1 cellular context compared by ENCODE assay signal in the genomic region with DNA sequence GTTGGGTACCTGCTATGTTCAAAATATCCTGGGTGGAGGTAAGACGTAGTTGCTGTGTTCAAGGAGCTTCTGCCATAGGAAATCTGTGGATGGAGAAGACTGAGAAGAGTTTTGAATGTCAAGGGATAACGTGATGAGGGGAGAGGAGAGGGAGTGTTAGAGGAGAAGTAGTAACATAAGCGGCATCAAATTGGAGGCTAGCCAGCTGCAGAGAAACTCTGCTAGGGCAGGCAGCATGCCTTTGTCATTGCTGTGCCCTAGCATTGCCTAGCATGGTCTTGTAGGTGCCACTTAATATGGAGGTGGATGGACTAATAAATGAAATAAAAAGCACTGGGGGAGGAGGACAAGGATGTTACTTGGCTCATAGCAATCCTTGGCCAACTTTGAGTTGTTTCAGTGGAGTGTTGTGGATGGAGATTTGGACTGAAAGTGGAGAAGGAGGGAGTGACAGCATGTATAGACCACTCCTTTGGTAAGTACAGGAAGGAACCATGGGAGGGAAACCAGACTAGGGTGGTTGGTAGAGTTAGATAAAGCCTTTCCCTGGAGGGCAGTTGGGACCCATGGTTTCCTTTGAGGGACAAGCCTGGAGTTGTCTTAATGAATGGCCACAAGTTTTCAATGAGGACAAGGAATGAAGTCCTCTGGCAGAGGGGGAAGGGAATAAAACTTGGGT.
TF ChIP-seq lines count a peak whose summit lies in the region.

No MANE protein-coding gene starts in this region.

TF ChIP-seq in K562, 482 proteins besides CTCF, POLR2A, EP300 and RAD21 (continues in another document):
- no peak for TF ChIP-seq KDM5B (IDR thresholded peaks at IDR 0.05; ENCODE audit: insufficient replicate concordance, low read depth, low read length)
- TF ChIP-seq YY1 (IDR thresholded peaks at IDR 0.05; ENCODE audit: borderline replicate concordance in 1 of 3, control insufficient read depth in 1 of 3, extremely low read depth in 1 of 3, insufficient read depth in 3 of 3, insufficient read length in 1 of 3, insufficient replicate concordance in 2 of 3, low read depth in 1 of 3, low read length in 2 of 3), result peak in 1 of 3 experiments; percentile 7
- TF ChIP-seq, protein P1, sequence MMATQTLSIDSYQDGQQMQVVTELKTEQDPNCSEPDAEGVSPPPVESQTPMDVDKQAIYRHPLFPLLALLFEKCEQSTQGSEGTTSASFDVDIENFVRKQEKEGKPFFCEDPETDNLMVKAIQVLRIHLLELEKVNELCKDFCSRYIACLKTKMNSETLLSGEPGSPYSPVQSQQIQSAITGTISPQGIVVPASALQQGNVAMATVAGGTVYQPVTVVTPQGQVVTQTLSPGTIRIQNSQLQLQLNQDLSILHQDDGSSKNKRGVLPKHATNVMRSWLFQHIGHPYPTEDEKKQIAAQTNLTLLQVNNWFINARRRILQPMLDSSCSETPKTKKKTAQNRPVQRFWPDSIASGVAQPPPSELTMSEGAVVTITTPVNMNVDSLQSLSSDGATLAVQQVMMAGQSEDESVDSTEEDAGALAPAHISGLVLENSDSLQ (IDR thresholded peaks at IDR 0.05), result peak; percentile 36
- peak; percentile 57 for TF ChIP-seq NFIC (IDR thresholded peaks at IDR 0.05)
- TF ChIP-seq, protein P2, sequence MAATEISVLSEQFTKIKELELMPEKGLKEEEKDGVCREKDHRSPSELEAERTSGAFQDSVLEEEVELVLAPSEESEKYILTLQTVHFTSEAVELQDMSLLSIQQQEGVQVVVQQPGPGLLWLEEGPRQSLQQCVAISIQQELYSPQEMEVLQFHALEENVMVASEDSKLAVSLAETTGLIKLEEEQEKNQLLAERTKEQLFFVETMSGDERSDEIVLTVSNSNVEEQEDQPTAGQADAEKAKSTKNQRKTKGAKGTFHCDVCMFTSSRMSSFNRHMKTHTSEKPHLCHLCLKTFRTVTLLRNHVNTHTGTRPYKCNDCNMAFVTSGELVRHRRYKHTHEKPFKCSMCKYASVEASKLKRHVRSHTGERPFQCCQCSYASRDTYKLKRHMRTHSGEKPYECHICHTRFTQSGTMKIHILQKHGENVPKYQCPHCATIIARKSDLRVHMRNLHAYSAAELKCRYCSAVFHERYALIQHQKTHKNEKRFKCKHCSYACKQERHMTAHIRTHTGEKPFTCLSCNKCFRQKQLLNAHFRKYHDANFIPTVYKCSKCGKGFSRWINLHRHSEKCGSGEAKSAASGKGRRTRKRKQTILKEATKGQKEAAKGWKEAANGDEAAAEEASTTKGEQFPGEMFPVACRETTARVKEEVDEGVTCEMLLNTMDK (IDR thresholded peaks at IDR 0.05; ENCODE audit: borderline replicate concordance, insufficient read depth, low read depth, low read length, poor library complexity, severe bottlenecking), result no peak
- no peak for TF ChIP-seq PHTF2 (CRISPR knock-in tag; IDR thresholded peaks at IDR 0.05)
- TF ChIP-seq, protein P3, sequence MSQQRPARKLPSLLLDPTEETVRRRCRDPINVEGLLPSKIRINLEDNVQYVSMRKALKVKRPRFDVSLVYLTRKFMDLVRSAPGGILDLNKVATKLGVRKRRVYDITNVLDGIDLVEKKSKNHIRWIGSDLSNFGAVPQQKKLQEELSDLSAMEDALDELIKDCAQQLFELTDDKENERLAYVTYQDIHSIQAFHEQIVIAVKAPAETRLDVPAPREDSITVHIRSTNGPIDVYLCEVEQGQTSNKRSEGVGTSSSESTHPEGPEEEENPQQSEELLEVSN (IDR thresholded peaks at IDR 0.05; ENCODE audit: borderline replicate concordance in 1 of 2, extremely low read depth in 1 of 2, insufficient read depth in 1 of 2, insufficient read length in 1 of 2, low read depth in 1 of 2, low read length in 1 of 2, poor library complexity in 1 of 2, severe bottlenecking in 1 of 2), result peak in 1 of 2 experiments; percentile 26
- no peak for TF ChIP-seq PHF20 (IDR thresholded peaks at IDR 0.05; ENCODE audit: partially characterized antibody)
- TF ChIP-seq EHMT2 (IDR thresholded peaks at IDR 0.05), result peak; percentile 62
- peak; percentile 30 for TF ChIP-seq CHD1 (IDR thresholded peaks at IDR 0.05; ENCODE audit: low read length)
- no peak for TF ChIP-seq HCFC1 (IDR thresholded peaks at IDR 0.05; ENCODE audit: low read depth, low read length)
- TF ChIP-seq, protein P4, sequence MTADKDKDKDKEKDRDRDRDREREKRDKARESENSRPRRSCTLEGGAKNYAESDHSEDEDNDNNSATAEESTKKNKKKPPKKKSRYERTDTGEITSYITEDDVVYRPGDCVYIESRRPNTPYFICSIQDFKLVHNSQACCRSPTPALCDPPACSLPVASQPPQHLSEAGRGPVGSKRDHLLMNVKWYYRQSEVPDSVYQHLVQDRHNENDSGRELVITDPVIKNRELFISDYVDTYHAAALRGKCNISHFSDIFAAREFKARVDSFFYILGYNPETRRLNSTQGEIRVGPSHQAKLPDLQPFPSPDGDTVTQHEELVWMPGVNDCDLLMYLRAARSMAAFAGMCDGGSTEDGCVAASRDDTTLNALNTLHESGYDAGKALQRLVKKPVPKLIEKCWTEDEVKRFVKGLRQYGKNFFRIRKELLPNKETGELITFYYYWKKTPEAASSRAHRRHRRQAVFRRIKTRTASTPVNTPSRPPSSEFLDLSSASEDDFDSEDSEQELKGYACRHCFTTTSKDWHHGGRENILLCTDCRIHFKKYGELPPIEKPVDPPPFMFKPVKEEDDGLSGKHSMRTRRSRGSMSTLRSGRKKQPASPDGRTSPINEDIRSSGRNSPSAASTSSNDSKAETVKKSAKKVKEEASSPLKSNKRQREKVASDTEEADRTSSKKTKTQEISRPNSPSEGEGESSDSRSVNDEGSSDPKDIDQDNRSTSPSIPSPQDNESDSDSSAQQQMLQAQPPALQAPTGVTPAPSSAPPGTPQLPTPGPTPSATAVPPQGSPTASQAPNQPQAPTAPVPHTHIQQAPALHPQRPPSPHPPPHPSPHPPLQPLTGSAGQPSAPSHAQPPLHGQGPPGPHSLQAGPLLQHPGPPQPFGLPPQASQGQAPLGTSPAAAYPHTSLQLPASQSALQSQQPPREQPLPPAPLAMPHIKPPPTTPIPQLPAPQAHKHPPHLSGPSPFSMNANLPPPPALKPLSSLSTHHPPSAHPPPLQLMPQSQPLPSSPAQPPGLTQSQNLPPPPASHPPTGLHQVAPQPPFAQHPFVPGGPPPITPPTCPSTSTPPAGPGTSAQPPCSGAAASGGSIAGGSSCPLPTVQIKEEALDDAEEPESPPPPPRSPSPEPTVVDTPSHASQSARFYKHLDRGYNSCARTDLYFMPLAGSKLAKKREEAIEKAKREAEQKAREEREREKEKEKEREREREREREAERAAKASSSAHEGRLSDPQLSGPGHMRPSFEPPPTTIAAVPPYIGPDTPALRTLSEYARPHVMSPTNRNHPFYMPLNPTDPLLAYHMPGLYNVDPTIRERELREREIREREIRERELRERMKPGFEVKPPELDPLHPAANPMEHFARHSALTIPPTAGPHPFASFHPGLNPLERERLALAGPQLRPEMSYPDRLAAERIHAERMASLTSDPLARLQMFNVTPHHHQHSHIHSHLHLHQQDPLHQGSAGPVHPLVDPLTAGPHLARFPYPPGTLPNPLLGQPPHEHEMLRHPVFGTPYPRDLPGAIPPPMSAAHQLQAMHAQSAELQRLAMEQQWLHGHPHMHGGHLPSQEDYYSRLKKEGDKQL (CRISPR knock-in tag; IDR thresholded peaks at IDR 0.05; ENCODE audit: borderline replicate concordance), result no peak
- 0 out of 2 replicates have a peak, but pooled peaks have one; percentile 1 for TF ChIP-seq SMARCA5 (IDR thresholded peaks at IDR 0.05)
- no peak for TF ChIP-seq SRF (CRISPR knock-in tag; IDR thresholded peaks at IDR 0.05)
- TF ChIP-seq LARP7 (IDR thresholded peaks at IDR 0.05), result no peak
- no peak for TF ChIP-seq STAT5A (IDR thresholded peaks at IDR 0.05; ENCODE audit: borderline replicate concordance, low read length)
- no peak for TF ChIP-seq GABPB1 (CRISPR knock-in tag; IDR thresholded peaks at IDR 0.05)
- TF ChIP-seq ZKSCAN1 (IDR thresholded peaks at IDR 0.05; ENCODE audit: low read depth, low read length), result no peak
- TF ChIP-seq, protein P5, sequence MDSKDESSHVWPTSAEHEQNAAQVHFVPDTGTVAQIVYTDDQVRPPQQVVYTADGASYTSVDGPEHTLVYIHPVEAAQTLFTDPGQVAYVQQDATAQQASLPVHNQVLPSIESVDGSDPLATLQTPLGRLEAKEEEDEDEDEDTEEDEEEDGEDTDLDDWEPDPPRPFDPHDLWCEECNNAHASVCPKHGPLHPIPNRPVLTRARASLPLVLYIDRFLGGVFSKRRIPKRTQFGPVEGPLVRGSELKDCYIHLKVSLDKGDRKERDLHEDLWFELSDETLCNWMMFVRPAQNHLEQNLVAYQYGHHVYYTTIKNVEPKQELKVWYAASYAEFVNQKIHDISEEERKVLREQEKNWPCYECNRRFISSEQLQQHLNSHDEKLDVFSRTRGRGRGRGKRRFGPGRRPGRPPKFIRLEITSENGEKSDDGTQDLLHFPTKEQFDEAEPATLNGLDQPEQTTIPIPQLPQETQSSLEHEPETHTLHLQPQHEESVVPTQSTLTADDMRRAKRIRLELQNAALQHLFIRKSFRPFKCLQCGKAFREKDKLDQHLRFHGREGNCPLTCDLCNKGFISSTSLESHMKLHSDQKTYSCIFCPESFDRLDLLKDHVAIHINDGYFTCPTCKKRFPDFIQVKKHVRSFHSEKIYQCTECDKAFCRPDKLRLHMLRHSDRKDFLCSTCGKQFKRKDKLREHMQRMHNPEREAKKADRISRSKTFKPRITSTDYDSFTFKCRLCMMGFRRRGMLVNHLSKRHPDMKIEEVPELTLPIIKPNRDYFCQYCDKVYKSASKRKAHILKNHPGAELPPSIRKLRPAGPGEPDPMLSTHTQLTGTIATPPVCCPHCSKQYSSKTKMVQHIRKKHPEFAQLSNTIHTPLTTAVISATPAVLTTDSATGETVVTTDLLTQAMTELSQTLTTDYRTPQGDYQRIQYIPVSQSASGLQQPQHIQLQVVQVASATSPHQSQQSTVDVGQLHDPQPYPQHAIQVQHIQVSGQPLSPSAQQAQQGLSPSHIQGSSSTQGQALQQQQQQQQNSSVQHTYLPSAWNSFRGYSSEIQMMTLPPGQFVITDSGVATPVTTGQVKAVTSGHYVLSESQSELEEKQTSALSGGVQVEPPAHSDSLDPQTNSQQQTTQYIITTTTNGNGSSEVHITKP (IDR thresholded peaks at IDR 0.05; ENCODE audit: partially characterized antibody), result peak; percentile 33
- TF ChIP-seq, protein P6, sequence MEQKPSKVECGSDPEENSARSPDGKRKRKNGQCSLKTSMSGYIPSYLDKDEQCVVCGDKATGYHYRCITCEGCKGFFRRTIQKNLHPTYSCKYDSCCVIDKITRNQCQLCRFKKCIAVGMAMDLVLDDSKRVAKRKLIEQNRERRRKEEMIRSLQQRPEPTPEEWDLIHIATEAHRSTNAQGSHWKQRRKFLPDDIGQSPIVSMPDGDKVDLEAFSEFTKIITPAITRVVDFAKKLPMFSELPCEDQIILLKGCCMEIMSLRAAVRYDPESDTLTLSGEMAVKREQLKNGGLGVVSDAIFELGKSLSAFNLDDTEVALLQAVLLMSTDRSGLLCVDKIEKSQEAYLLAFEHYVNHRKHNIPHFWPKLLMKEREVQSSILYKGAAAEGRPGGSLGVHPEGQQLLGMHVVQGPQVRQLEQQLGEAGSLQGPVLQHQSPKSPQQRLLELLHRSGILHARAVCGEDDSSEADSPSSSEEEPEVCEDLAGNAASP (IDR thresholded peaks at IDR 0.05), result no peak
- TF ChIP-seq, protein P7, sequence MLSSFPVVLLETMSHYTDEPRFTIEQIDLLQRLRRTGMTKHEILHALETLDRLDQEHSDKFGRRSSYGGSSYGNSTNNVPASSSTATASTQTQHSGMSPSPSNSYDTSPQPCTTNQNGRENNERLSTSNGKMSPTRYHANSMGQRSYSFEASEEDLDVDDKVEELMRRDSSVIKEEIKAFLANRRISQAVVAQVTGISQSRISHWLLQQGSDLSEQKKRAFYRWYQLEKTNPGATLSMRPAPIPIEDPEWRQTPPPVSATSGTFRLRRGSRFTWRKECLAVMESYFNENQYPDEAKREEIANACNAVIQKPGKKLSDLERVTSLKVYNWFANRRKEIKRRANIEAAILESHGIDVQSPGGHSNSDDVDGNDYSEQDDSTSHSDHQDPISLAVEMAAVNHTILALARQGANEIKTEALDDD (IDR thresholded peaks at IDR 0.05), result 0 out of 2 replicates have a peak, but pooled peaks have one; percentile 40
